ENCODE assay signal across 10 cellular contexts in genomic region chr5:143652104-143652700, GRCh38.
DNase-seq lines count a peak whose midpoint lies in the region; ATAC-seq, FAIRE-seq and TF ChIP-seq lines count a peak whose summit lies in the region.
"Had no signal": no experiment of that assay in that cellular context is flagged by ENCODE, and none has a peak within 500 bp of the region (broad histone marks: within the 10 kb centered on the region; RNA-seq: fewer than 3 reads in every experiment).

No MANE protein-coding gene starts in this region.

- peaks cover 10% of the 10 kb centered on the region for H3K4me1 Mint-ChIP-seq in activated naive CD4-positive, alpha-beta T cell treated with anti-CD3 and anti-CD28 coated beads, Interleukin-2, amount 50 U/mL, for 24 hours
- peaks cover 2% of the 10 kb centered on the region for H3K4me1 Mint-ChIP-seq in activated naive CD4-positive, alpha-beta T cell treated with anti-CD3 and anti-CD28 coated beads for 36 hours (ENCODE audit: low read depth)
- peaks cover 19% of the 10 kb centered on the region for H3K4me1 Mint-ChIP-seq in stimulated activated naive CD8-positive, alpha-beta T cell treated with anti-CD3 and anti-CD28 coated beads, Interleukin-15, amount 100 ng/mL, for 72 hours

- H3K36me3 Mint-ChIP-seq in activated naive CD4-positive, alpha-beta T cell treated with anti-CD3 and anti-CD28 coated beads, Interleukin-2, amount 50 U/mL, for 24 hours: no peaks in the 10 kb centered on the region
- no peaks in the 10 kb centered on the region for H3K36me3 Mint-ChIP-seq in activated naive CD4-positive, alpha-beta T cell treated with anti-CD3 and anti-CD28 coated beads for 36 hours (ENCODE audit: low read depth)

- H3K9me3 Mint-ChIP-seq in activated naive CD4-positive, alpha-beta T cell treated with anti-CD3 and anti-CD28 coated beads, Interleukin-2, amount 50 U/mL, for 24 hours: no peaks in the 10 kb centered on the region
- no peaks in the 10 kb centered on the region for H3K9me3 Mint-ChIP-seq in activated naive CD4-positive, alpha-beta T cell treated with anti-CD3 and anti-CD28 coated beads for 36 hours
- H3K9me3 Mint-ChIP-seq in stimulated activated naive CD8-positive, alpha-beta T cell treated with anti-CD3 and anti-CD28 coated beads, Interleukin-15, amount 100 ng/mL, for 72 hours: no peaks in the 10 kb centered on the region

- no peaks in the 10 kb centered on the region for H3K36me3 ChIP-seq in bronchial epithelial cell (ENCODE audit: control insufficient read depth, insufficient read depth, low read length)
- H3K36me3 ChIP-seq: MG63 had no signal

- H3K4me3 Mint-ChIP-seq in activated naive CD4-positive, alpha-beta T cell treated with anti-CD3 and anti-CD28 coated beads, Interleukin-2, amount 50 U/mL, for 24 hours: no peak overlapping the region
- H3K4me3 Mint-ChIP-seq in activated naive CD4-positive, alpha-beta T cell treated with anti-CD3 and anti-CD28 coated beads for 36 hours: no peak overlapping the region
- no peak overlapping the region for H3K4me3 Mint-ChIP-seq in stimulated activated naive CD8-positive, alpha-beta T cell treated with anti-CD3 and anti-CD28 coated beads, Interleukin-15, amount 100 ng/mL, for 72 hours

- FAIRE-seq in bronchial epithelial cell (lab: Jason Lieb, UNC): no peak

- no peaks in the 10 kb centered on the region for H3K27me3 ChIP-seq in bronchial epithelial cell (ENCODE audit: control insufficient read depth, insufficient read depth, low read length)
- H3K27me3 ChIP-seq: MG63 had no signal

- peaks cover 6% of the 10 kb centered on the region for H3K27me3 Mint-ChIP-seq in activated naive CD4-positive, alpha-beta T cell treated with anti-CD3 and anti-CD28 coated beads, Interleukin-2, amount 50 U/mL, for 24 hours
- H3K27me3 Mint-ChIP-seq in activated naive CD4-positive, alpha-beta T cell treated with anti-CD3 and anti-CD28 coated beads for 36 hours (ENCODE audit: low read depth): no peaks in the 10 kb centered on the region
- peaks cover under 1% of the 10 kb centered on the region for H3K27me3 Mint-ChIP-seq in stimulated activated naive CD8-positive, alpha-beta T cell treated with anti-CD3 and anti-CD28 coated beads, Interleukin-15, amount 100 ng/mL, for 72 hours

- peak overlapping the region; percentile 74 for H3K27ac Mint-ChIP-seq in activated naive CD4-positive, alpha-beta T cell treated with anti-CD3 and anti-CD28 coated beads, Interleukin-2, amount 50 U/mL, for 24 hours
- no peak overlapping the region for H3K27ac Mint-ChIP-seq in activated naive CD4-positive, alpha-beta T cell treated with anti-CD3 and anti-CD28 coated beads for 36 hours
- peak overlapping the region in 1 of 2 donors; percentile 20 for H3K27ac Mint-ChIP-seq in stimulated activated naive CD8-positive, alpha-beta T cell treated with anti-CD3 and anti-CD28 coated beads, Interleukin-15, amount 100 ng/mL, for 72 hours

- peak; percentile 74 for ATAC-seq in stimulated activated naive CD8-positive, alpha-beta T cell treated with anti-CD3 and anti-CD28 coated beads, Interleukin-15, amount 100 ng/mL, for 72 hours
- ATAC-seq in GM19463 (IDR thresholded peaks at IDR 0.05; ENCODE audit: unreplicated experiment) (no peak), HG03565 (IDR thresholded peaks at IDR 0.05; ENCODE audit: unreplicated experiment) (no peak)
- ATAC-seq: esophagus mucosa had no signal

- CTCF ChIA-PET in activated naive CD4-positive, alpha-beta T cell treated with anti-CD3 and anti-CD28 coated beads for 36 hours (lab: Charles Lee): no interaction called here

- H3K4me3 ChIP-seq in bronchial epithelial cell (ENCODE audit: low read depth, low read length): no peak overlapping the region
- H3K4me3 ChIP-seq: MG63 had no signal

- intact Hi-C loops in activated naive CD4-positive, alpha-beta T cell treated with anti-CD3 and anti-CD28 coated beads for 36 hours (cut with micrococcal nuclease): no loop called here

- TF ChIP-seq CTCF in bronchial epithelial cell (IDR thresholded peaks at IDR 0.05; ENCODE audit: insufficient read depth, low read length, severe bottlenecking): no peak

- DNase-seq in activated naive CD4-positive, alpha-beta T cell treated with anti-CD3 and anti-CD28 coated beads for 36 hours: no peak
- DNase-seq in MV-4-11 (lab: John Stamatoyannopoulos, UW): peak; percentile 57
- DNase-seq in bronchial epithelial cell (ENCODE audit: low read depth): peak; percentile 33
- DNase-seq in stimulated activated naive CD8-positive, alpha-beta T cell treated with anti-CD3 and anti-CD28 coated beads, Interleukin-15, amount 100 ng/mL, for 72 hours: peak in 1 of 2 donors; percentile 40
- DNase-seq: Caco-2, MG63 had no signal
